Comparison of ENCODE assay signal across 8 cellular contexts in the genomic region with DNA sequence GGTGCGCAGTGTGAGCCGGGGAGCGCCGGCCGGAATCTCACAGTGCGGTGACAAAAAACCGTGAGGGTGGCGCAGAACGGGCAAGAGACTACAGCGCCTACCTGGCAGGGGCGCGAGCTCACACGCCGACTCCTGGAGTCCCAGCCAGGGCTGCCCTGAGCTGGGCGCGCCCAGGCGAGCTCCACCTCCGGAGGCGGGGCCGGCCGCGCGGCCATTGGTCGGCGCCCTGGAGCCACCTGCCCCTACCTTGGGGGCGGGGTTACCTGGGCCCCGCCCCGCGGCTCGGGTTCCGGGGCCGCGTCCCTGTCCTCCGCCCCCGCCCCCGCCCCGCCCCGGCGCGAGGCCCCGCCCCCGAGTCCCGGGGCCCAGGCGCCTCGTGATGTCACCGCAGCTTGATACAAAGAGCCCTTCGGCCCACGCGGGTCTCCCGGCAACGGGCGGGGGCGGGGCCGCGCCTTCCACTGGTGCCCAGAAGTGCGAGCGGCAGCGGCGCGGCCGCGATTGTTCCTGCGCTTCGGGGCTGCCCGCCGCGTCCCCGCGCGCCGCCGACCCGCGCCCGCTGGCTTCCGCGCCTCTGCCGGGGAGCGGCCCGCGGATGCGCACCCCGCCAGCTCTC.
A peak's percentile ranks its signal among the peaks of the same experiment; 100 is the strongest.
DNase-seq lines count a peak whose midpoint lies in the region; TF ChIP-seq lines count a peak whose summit lies in the region.

No MANE protein-coding gene starts in this region.

- H3K27me3 Mint-ChIP-seq in osteocyte (ENCODE audit: unreplicated experiment): peaks cover 75% of the 10 kb centered on the region

- peaks cover 8% of the 10 kb centered on the region for H3K4me1 ChIP-seq in testis

- no peaks in the 10 kb centered on the region for H3K9me3 ChIP-seq in MG63
- H3K9me3 ChIP-seq in testis: no peaks in the 10 kb centered on the region

- H3K4me1 Mint-ChIP-seq in osteocyte (ENCODE audit: unreplicated experiment): peaks cover 10% of the 10 kb centered on the region

- intact Hi-C loops in head of caudate nucleus (cut with DNase I) (no loop called here), testis (cut with DNase I; ENCODE audit: low total_unique reads) (no loop called here)

- peak overlapping the region; percentile 44 for H3K4me3 ChIP-seq in MG63
- H3K4me3 ChIP-seq in testis: peak overlapping the region; percentile 57 to 64

- WGBS in testis, 2 donors: 1 to 10% methylated on average over 2 to 60 of the region's 83 CpGs

- peak overlapping the region; percentile 72 for H3K4me3 Mint-ChIP-seq in osteocyte (ENCODE audit: unreplicated experiment)

- TF ChIP-seq CTCF in osteocyte (IDR thresholded peaks at IDR 0.05): no peak
- no peak for TF ChIP-seq CTCF in testis (IDR thresholded peaks at IDR 0.05)

- no peaks in the 10 kb centered on the region for H3K36me3 Mint-ChIP-seq in osteocyte (ENCODE audit: unreplicated experiment)

- peak; percentile 82 for DNase-seq in DMS79 treated with DMSO at 0.1 percent for 48 hours (lab: John Stamatoyannopoulos, UW)
- peak; percentile 72 for DNase-seq in H4 (ENCODE audit: low spot score)
- DNase-seq in MG63: peak; percentile 72
- DNase-seq in activated naive CD4-positive, alpha-beta T cell (lab: John Stamatoyannopoulos, UW): peak; percentile 79 to 99 (median 86)
- DNase-seq in head of caudate nucleus: peak; percentile 88 to 97 (median 94)
- no peak for DNase-seq in osteocyte (ENCODE audit: extremely low spot score, unreplicated experiment)
- peak; percentile 96 for DNase-seq in testis

- H3K36me3 ChIP-seq in MG63 (no peaks in the 10 kb centered on the region), testis (ENCODE audit: low read depth, missing control alignments) (no peaks in the 10 kb centered on the region)

- peak overlapping the region; percentile 39 for H3K27ac Mint-ChIP-seq in osteocyte (ENCODE audit: unreplicated experiment)

- no peaks in the 10 kb centered on the region for H3K9me3 Mint-ChIP-seq in osteocyte (ENCODE audit: unreplicated experiment)

- TF ChIP-seq POLR2A in Raji (IDR thresholded peaks at IDR 0.05; ENCODE audit: insufficient read depth, low read depth, low read length): peak; percentile 95
- TF ChIP-seq POLR2A in testis (IDR thresholded peaks at IDR 0.05): no peak

- peak overlapping the region in 1 of 2 donors; percentile 53 for H3K27ac ChIP-seq in testis

- H3K27me3 ChIP-seq in MG63 (peaks cover 7% of the 10 kb centered on the region), testis (no peaks in the 10 kb centered on the region)
